1 cellular context compared by ENCODE assay signal in genomic region chr1:151146416-151147131, GRCh38.
TF ChIP-seq lines count a peak whose summit lies in the region.

SEMA6C (minus strand) TSS chr1:151146631; CDS start chr1:151142621, 4,010 bp downstream.

TF ChIP-seq in HepG2, 621 proteins besides CTCF, POLR2A, EP300 and RAD21 (continued from another document and continues in another):
- 0 out of 2 replicates have a peak, but pooled peaks have one; percentile 49 for TF ChIP-seq ZNF333 (CRISPR knock-in tag; IDR thresholded peaks at IDR 0.05; ENCODE audit: borderline replicate concordance)
- peak; percentile 70 for TF ChIP-seq SP5 (CRISPR knock-in tag; IDR thresholded peaks at IDR 0.05; ENCODE audit: borderline replicate concordance, low read depth)
- no peak for TF ChIP-seq ZNF354B (CRISPR knock-in tag; IDR thresholded peaks at IDR 0.05)
- no peak for TF ChIP-seq ZNF660 (CRISPR knock-in tag; IDR thresholded peaks at IDR 0.05; ENCODE audit: borderline replicate concordance, low read depth)
- TF ChIP-seq CBFB (CRISPR knock-in tag; IDR thresholded peaks at IDR 0.05), result no peak
- no peak for TF ChIP-seq GFI1 (CRISPR knock-in tag; IDR thresholded peaks at IDR 0.05; ENCODE audit: borderline replicate concordance)
- 0 out of 2 replicates have a peak, but pooled peaks have one; percentile 51 for TF ChIP-seq ZNF234 (CRISPR knock-in tag; conservative IDR thresholded peaks at IDR 0.05)
- TF ChIP-seq JUN (CRISPR knock-in tag; IDR thresholded peaks at IDR 0.05), result no peak
- peak; percentile 84 for TF ChIP-seq HNRNPLL (IDR thresholded peaks at IDR 0.05; ENCODE audit: low read depth, low read length, poor library complexity, severe bottlenecking)
- no peak for TF ChIP-seq ZNF850 (CRISPR knock-in tag; conservative IDR thresholded peaks at IDR 0.05)
- TF ChIP-seq ZNF839 (CRISPR knock-in tag; IDR thresholded peaks at IDR 0.05; ENCODE audit: borderline replicate concordance), result no peak
- TF ChIP-seq YY1 (IDR thresholded peaks at IDR 0.05; ENCODE audit: insufficient read depth, insufficient replicate concordance, low read depth, low read length), result peak; percentile 54
- TF ChIP-seq SALL1 (CRISPR knock-in tag; IDR thresholded peaks at IDR 0.05), result peak; percentile 5; the same call in 1 of the 2 replicates
- TF ChIP-seq SP4 (CRISPR knock-in tag; IDR thresholded peaks at IDR 0.05), result peak; percentile 86
- no peak for TF ChIP-seq SMYD3 (CRISPR knock-in tag; IDR thresholded peaks at IDR 0.05)
- TF ChIP-seq ZNF772 (CRISPR knock-in tag; IDR thresholded peaks at IDR 0.05), result peak; percentile 67; the same call in 1 of the 2 replicates
- TF ChIP-seq DNMT1 (CRISPR knock-in tag; IDR thresholded peaks at IDR 0.05), result no peak; the same call in 1 of the 2 replicates
- 0 out of 2 replicates have a peak, but pooled peaks have one; percentile 23 for TF ChIP-seq BORCS8-MEF2B (CRISPR knock-in tag; IDR thresholded peaks at IDR 0.05)
- no peak for TF ChIP-seq USF2 (IDR thresholded peaks at IDR 0.05; ENCODE audit: low read depth, low read length)
- TF ChIP-seq USF2 (CRISPR knock-in tag; IDR thresholded peaks at IDR 0.05; ENCODE audit: borderline replicate concordance), result 0 out of 2 replicates have a peak, but pooled peaks have one; percentile 9
- no peak for TF ChIP-seq NCOA5 (CRISPR knock-in tag; IDR thresholded peaks at IDR 0.05)
- no peak; the same call in none of the 2 replicates for TF ChIP-seq MXD1 (CRISPR knock-in tag; IDR thresholded peaks at IDR 0.05)
- peak; percentile 29; the same call in 1 of the 2 replicates for TF ChIP-seq ZNF556 (CRISPR knock-in tag; IDR thresholded peaks at IDR 0.05; ENCODE audit: borderline replicate concordance)
- TF ChIP-seq MYC (CRISPR knock-in tag; IDR thresholded peaks at IDR 0.05; ENCODE audit: borderline replicate concordance), result 0 out of 2 replicates have a peak, but pooled peaks have one; percentile 30
- 0 out of 2 replicates have a peak, but pooled peaks have one; percentile 50 for TF ChIP-seq ZFP82 (CRISPR knock-in tag; IDR thresholded peaks at IDR 0.05; ENCODE audit: borderline replicate concordance)
- TF ChIP-seq THAP9 (CRISPR knock-in tag; IDR thresholded peaks at IDR 0.05; ENCODE audit: borderline replicate concordance), result 0 out of 2 replicates have a peak, but pooled peaks have one; percentile 30
- no peak for TF ChIP-seq ZNF142 (CRISPR knock-in tag; IDR thresholded peaks at IDR 0.05)
- TF ChIP-seq U2AF1 (optimal IDR thresholded peaks at IDR 0.05; ENCODE audit: low read depth, low read length), result no peak
- TF ChIP-seq PLRG1 (conservative IDR thresholded peaks at IDR 0.05), result no peak
- no peak for TF ChIP-seq ZNF777 (CRISPR knock-in tag; IDR thresholded peaks at IDR 0.05)
- TF ChIP-seq ZSCAN22 (CRISPR knock-in tag; IDR thresholded peaks at IDR 0.05), result no peak
- no peak for TF ChIP-seq ZNF101 (CRISPR knock-in tag; IDR thresholded peaks at IDR 0.05; ENCODE audit: borderline replicate concordance, low read depth)
- TF ChIP-seq ZHX2 (IDR thresholded peaks at IDR 0.05; ENCODE audit: low read depth), result no peak
- TF ChIP-seq ZHX2 (CRISPR knock-in tag; IDR thresholded peaks at IDR 0.05; ENCODE audit: borderline replicate concordance), result no peak
- no peak for TF ChIP-seq PHB2 (IDR thresholded peaks at IDR 0.05; ENCODE audit: partially characterized antibody)
- TF ChIP-seq ZNF800 (CRISPR knock-in tag; IDR thresholded peaks at IDR 0.05), result peak; percentile 48; the same call in 1 of the 2 replicates
- TF ChIP-seq NPAS2 (CRISPR knock-in tag; IDR thresholded peaks at IDR 0.05; ENCODE audit: borderline replicate concordance), result no peak
- TF ChIP-seq TBX2 (CRISPR knock-in tag; IDR thresholded peaks at IDR 0.05; ENCODE audit: borderline replicate concordance), result peak; percentile 97
- TF ChIP-seq NONO (IDR thresholded peaks at IDR 0.05), result no peak
- TF ChIP-seq NONO (CRISPR knock-in tag; conservative IDR thresholded peaks at IDR 0.05), result 0 out of 2 replicates have a peak, but pooled peaks have one; percentile 29
- no peak for TF ChIP-seq ZNF567 (CRISPR knock-in tag; IDR thresholded peaks at IDR 0.05; ENCODE audit: borderline replicate concordance)
- TF ChIP-seq ZNF143 (CRISPR knock-in tag; IDR thresholded peaks at IDR 0.05), result no peak
- TF ChIP-seq RAD51 (IDR thresholded peaks at IDR 0.05; ENCODE audit: borderline replicate concordance), result no peak
- TF ChIP-seq NR1H2 (CRISPR knock-in tag; IDR thresholded peaks at IDR 0.05; ENCODE audit: borderline replicate concordance, low read depth), result no peak
- TF ChIP-seq MAF1 (CRISPR knock-in tag; IDR thresholded peaks at IDR 0.05; ENCODE audit: borderline replicate concordance), result 0 out of 2 replicates have a peak, but pooled peaks have one; percentile 27
- no peak for TF ChIP-seq ZNF530 (CRISPR knock-in tag; IDR thresholded peaks at IDR 0.05; ENCODE audit: low read depth)
